2 cellular contexts compared by ENCODE assay signal in genomic region chr15:55992769-55993110, GRCh38.
TF ChIP-seq lines count a peak whose summit lies in the region.

No MANE protein-coding gene starts in this region.

TF ChIP-seq in A549, 52 proteins besides CTCF, POLR2A, EP300 and RAD21 (continued from another document):
- no peak for TF ChIP-seq REST (IDR thresholded peaks at IDR 0.05)
TF ChIP-seq in A549: peak in this region for 0.

TF ChIP-seq in IMR-90, 13 proteins besides CTCF, POLR2A, EP300 and RAD21 (continued from another document):
- TF ChIP-seq MXI1 (IDR thresholded peaks at IDR 0.05; ENCODE audit: borderline replicate concordance, low read depth, low read length): no peak
